9 cellular contexts compared by ENCODE assay signal in genomic region chrX:19846995-19847790, GRCh38. TPM values are rescaled to one million over a fixed set of nuclear protein-coding genes. Genes with fewer than 3 reads are reported as not detected.
A peak's percentile ranks its signal among the peaks of the same experiment; 100 is the strongest.
DNase-seq lines count a peak whose midpoint lies in the region; ATAC-seq and TF ChIP-seq lines count a peak whose summit lies in the region.
"Had no signal": no experiment of that assay in that cellular context is flagged by ENCODE, and none has a peak within 500 bp of the region (broad histone marks: within the 10 kb centered on the region; RNA-seq: fewer than 3 reads in every experiment).

No MANE protein-coding gene starts in this region.

- TF ChIP-seq CTCF in SK-N-SH (IDR thresholded peaks at IDR 0.05) (no peak), epithelial cell of proximal tubule (conservative IDR thresholded peaks at IDR 0.05; ENCODE audit: low read depth, low read length) (no peak), gastrocnemius medialis (IDR thresholded peaks at IDR 0.05 in 4 of 5, conservative IDR thresholded peaks at IDR 0.05 in 1 of 5) (no peak), neural progenitor cell (IDR thresholded peaks at IDR 0.05) (no peak)

- H3K9ac ChIP-seq in SK-N-SH (no peak overlapping the region), neural progenitor cell (no peak overlapping the region)

- H3K4me1 Mint-ChIP-seq in neural progenitor cell: no peaks in the 10 kb centered on the region

- H3K4me1 ChIP-seq in SK-N-SH (ENCODE audit: control insufficient read depth in 1 of 2, insufficient read depth in 2 of 2, low read depth in 1 of 2, low read length in 1 of 2) (peaks cover 0 to 3% of the 10 kb centered on the region in 2 experiments; a peak in 1 of 4 replicates), gastrocnemius medialis (no peaks in the 10 kb centered on the region), neural progenitor cell (no peaks in the 10 kb centered on the region)
- H3K4me1 ChIP-seq: tibial artery had no signal

- no peaks in the 10 kb centered on the region for H3K9me3 ChIP-seq in SK-N-SH
- H3K9me3 ChIP-seq in gastrocnemius medialis: no peaks in the 10 kb centered on the region
- no peaks in the 10 kb centered on the region for H3K9me3 ChIP-seq in neural progenitor cell (ENCODE audit: low read depth)
- H3K9me3 ChIP-seq: tibial artery had no signal

- TF ChIP-seq RAD21 in SK-N-SH (IDR thresholded peaks at IDR 0.05; ENCODE audit: low read length): no peak

- no peaks in the 10 kb centered on the region for H3K36me3 Mint-ChIP-seq in neural progenitor cell

- no peak overlapping the region for H3K27ac Mint-ChIP-seq in neural progenitor cell

- H4K20me1 ChIP-seq in SK-N-SH (ENCODE audit: insufficient read depth) (no peaks in the 10 kb centered on the region), neural progenitor cell (ENCODE audit: low read depth) (no peaks in the 10 kb centered on the region)

- H3K27me3 Mint-ChIP-seq in neural progenitor cell (ENCODE audit: insufficient read depth, low read depth): no peaks in the 10 kb centered on the region

- H3K4me3 ChIP-seq in H7 (ENCODE audit: insufficient read depth, low read depth, low read length) (no peak overlapping the region), SK-N-SH (ENCODE audit: low read depth in 2 of 2, low read length in 1 of 2) (no peak overlapping the region), epithelial cell of proximal tubule (ENCODE audit: low read depth, low read length) (no peak overlapping the region), gastrocnemius medialis (no peak overlapping the region), neural progenitor cell (no peak overlapping the region)
- H3K4me3 ChIP-seq: tibial artery had no signal

- 28% methylated on average over 9 of the region's 9 CpGs for WGBS in SK-N-SH (ENCODE audit: low lambda C conversion rate)

- no peak for ATAC-seq in gastrocnemius medialis

- intact Hi-C loops in gastrocnemius medialis (cut with DNase I; ENCODE audit: low total_unique reads): no loop called here

- H3K4me3 Mint-ChIP-seq in neural progenitor cell: no peak overlapping the region

- CTCF ChIA-PET in SK-N-SH (lab: Yijun Ruan, JAX): interaction anchor here (0.5 to 1.1 kb wide), 2 partner anchors 18 to 1116 kb away, joined by 4 read pairs; no protein-coding TSS in a partner anchor

- H3K9me2 ChIP-seq in SK-N-SH: no peaks in the 10 kb centered on the region

- H3K36me3 ChIP-seq in H7 (replicated peaks; ENCODE audit: control insufficient read depth, insufficient read depth, low read length): no peaks in the 10 kb centered on the region
- H3K36me3 ChIP-seq in SK-N-SH (replicated peaks in 1 of 2; ENCODE audit: control insufficient read depth in 1 of 2, insufficient read depth in 2 of 2, low read length in 1 of 2): no peaks in the 10 kb centered on the region
- H3K36me3 ChIP-seq in gastrocnemius medialis: no peaks in the 10 kb centered on the region
- no peaks in the 10 kb centered on the region for H3K36me3 ChIP-seq in neural progenitor cell
- H3K36me3 ChIP-seq: tibial artery had no signal

- peaks cover 9% of the 10 kb centered on the region for H3F3A ChIP-seq in SK-N-SH (replicated peaks; ENCODE audit: insufficient read depth)
- H3F3A ChIP-seq in neural progenitor cell (ENCODE audit: low read depth): no peaks in the 10 kb centered on the region

- H3K27me3 ChIP-seq in H7 (ENCODE audit: control insufficient read depth, insufficient read depth, low read length) (no peaks in the 10 kb centered on the region), SK-N-SH (ENCODE audit: insufficient read depth) (no peaks in the 10 kb centered on the region; the same call in 1 of the 2 replicates), gastrocnemius medialis (no peaks in the 10 kb centered on the region), neural progenitor cell (no peaks in the 10 kb centered on the region)
- H3K27me3 ChIP-seq: tibial artery had no signal

- no peak for TF ChIP-seq EP300 in SK-N-SH (IDR thresholded peaks at IDR 0.05; ENCODE audit: borderline replicate concordance in 1 of 2, low read depth in 1 of 2, low read length in 1 of 2)

- peak; percentile 61 for DNase-seq in AG08396 (ENCODE audit: low spot score)
- peak; percentile 24 for DNase-seq in H7
- no peak for DNase-seq in SK-N-SH
- peak; percentile 41 for DNase-seq in epithelial cell of proximal tubule (ENCODE audit: low read depth)
- DNase-seq in gastrocnemius medialis: peak; percentile 3 to 21
- no peak for DNase-seq in neural progenitor cell (ENCODE audit: low spot score)
- no peak for DNase-seq in caudate nucleus (lab: John Stamatoyannopoulos, UW)
- no peak for DNase-seq in LoVo (ENCODE audit: low spot score)

- H3K4me2 ChIP-seq in SK-N-SH (peak overlapping the region; percentile 54; the same call in 1 of the 2 replicates), neural progenitor cell (no peak overlapping the region)

- H2AFZ ChIP-seq in SK-N-SH (ENCODE audit: low read depth) (no peak overlapping the region), neural progenitor cell (replicated peaks) (no peak overlapping the region)

- POLR2A ChIA-PET in SK-N-SH (lab: Yijun Ruan, JAX): no interaction called here

- in situ Hi-C loops in gastrocnemius medialis (cut with MboI; ENCODE audit: low sequenced_read_pairs in 4 of 4): no loop called here

- H3K79me2 ChIP-seq in SK-N-SH (ENCODE audit: insufficient read depth) (peaks cover 8% of the 10 kb centered on the region; the same call in 1 of the 2 replicates), neural progenitor cell (ENCODE audit: low read depth) (no peaks in the 10 kb centered on the region)

- peak overlapping the region in 1 of 2 experiments; percentile 74; a peak in 2 of 4 replicates for H3K27ac ChIP-seq in SK-N-SH (ENCODE audit: low read depth in 2 of 2, low read length in 1 of 2)
- no peak overlapping the region for H3K27ac ChIP-seq in gastrocnemius medialis
- no peak overlapping the region for H3K27ac ChIP-seq in neural progenitor cell
- H3K27ac ChIP-seq in caudate nucleus (ENCODE audit: low read depth, low read length): no peak overlapping the region
- H3K27ac ChIP-seq: tibial artery had no signal

- TF ChIP-seq POLR2A in gastrocnemius medialis (IDR thresholded peaks at IDR 0.05): no peak

- H3K9me3 Mint-ChIP-seq in neural progenitor cell: peaks cover 4% of the 10 kb centered on the region

TF ChIP-seq in SK-N-SH, 30 proteins besides CTCF, POLR2A, EP300 and RAD21 (continues in another document):
- TF ChIP-seq, protein P1, sequence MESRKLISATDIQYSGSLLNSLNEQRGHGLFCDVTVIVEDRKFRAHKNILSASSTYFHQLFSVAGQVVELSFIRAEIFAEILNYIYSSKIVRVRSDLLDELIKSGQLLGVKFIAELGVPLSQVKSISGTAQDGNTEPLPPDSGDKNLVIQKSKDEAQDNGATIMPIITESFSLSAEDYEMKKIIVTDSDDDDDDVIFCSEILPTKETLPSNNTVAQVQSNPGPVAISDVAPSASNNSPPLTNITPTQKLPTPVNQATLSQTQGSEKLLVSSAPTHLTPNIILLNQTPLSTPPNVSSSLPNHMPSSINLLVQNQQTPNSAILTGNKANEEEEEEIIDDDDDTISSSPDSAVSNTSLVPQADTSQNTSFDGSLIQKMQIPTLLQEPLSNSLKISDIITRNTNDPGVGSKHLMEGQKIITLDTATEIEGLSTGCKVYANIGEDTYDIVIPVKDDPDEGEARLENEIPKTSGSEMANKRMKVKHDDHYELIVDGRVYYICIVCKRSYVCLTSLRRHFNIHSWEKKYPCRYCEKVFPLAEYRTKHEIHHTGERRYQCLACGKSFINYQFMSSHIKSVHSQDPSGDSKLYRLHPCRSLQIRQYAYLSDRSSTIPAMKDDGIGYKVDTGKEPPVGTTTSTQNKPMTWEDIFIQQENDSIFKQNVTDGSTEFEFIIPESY (IDR thresholded peaks at IDR 0.05; ENCODE audit: borderline replicate concordance, low read depth): no peak
- TF ChIP-seq RCOR1 (IDR thresholded peaks at IDR 0.05; ENCODE audit: low read length) (no peak), YY1 (IDR thresholded peaks at IDR 0.05; ENCODE audit: low read depth) (no peak), JUND (IDR thresholded peaks at IDR 0.05) (peak; percentile 67), NFIC (IDR thresholded peaks at IDR 0.05; ENCODE audit: borderline replicate concordance) (no peak), SMC3 (IDR thresholded peaks at IDR 0.05; ENCODE audit: low read depth, low read length) (no peak), NRF1 (IDR thresholded peaks at IDR 0.05; ENCODE audit: low read depth, low read length) (no peak), ELF1 (IDR thresholded peaks at IDR 0.05) (no peak), EZH2phosphoT487 (IDR thresholded peaks at IDR 0.05; ENCODE audit: borderline replicate concordance, low read depth) (no peak), GATA2 (CRISPR knock-in tag; IDR thresholded peaks at IDR 0.05) (no peak), FOXJ3 (CRISPR knock-in tag; IDR thresholded peaks at IDR 0.05) (no peak), FOSL2 (IDR thresholded peaks at IDR 0.05; ENCODE audit: borderline replicate concordance, low read depth) (peak; percentile 78), CHD2 (IDR thresholded peaks at IDR 0.05; ENCODE audit: low read length, partially characterized antibody) (no peak)
- TF ChIP-seq, protein P2, sequence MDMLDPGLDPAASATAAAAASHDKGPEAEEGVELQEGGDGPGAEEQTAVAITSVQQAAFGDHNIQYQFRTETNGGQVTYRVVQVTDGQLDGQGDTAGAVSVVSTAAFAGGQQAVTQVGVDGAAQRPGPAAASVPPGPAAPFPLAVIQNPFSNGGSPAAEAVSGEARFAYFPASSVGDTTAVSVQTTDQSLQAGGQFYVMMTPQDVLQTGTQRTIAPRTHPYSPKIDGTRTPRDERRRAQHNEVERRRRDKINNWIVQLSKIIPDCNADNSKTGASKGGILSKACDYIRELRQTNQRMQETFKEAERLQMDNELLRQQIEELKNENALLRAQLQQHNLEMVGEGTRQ (IDR thresholded peaks at IDR 0.05; ENCODE audit: borderline replicate concordance, low read depth, low read length): no peak
- TF ChIP-seq, protein P3, sequence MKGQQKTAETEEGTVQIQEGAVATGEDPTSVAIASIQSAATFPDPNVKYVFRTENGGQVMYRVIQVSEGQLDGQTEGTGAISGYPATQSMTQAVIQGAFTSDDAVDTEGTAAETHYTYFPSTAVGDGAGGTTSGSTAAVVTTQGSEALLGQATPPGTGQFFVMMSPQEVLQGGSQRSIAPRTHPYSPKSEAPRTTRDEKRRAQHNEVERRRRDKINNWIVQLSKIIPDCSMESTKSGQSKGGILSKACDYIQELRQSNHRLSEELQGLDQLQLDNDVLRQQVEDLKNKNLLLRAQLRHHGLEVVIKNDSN (IDR thresholded peaks at IDR 0.05; ENCODE audit: borderline replicate concordance, low read depth): no peak

RNA-seq across cellular contexts. Expression of gene SH3KBP1, which starts 40.2 kb away (rescaled TPM):
- 6.5 and 12.5 TPM in 2 replicates for total RNA-seq in H7 (2014; rRNA removed; shearing (Covaris generic))
- polyA plus RNA-seq in SK-N-SH (2012; rRNA removed): 24.8 and 27.9 TPM in 2 replicates
- 30.0 and 32.7 TPM in 2 replicates for polyA plus RNA-seq in SK-N-SH (2012; cell fraction: cytosol; rRNA removed)
- 11.9 and 15.9 TPM in 2 replicates for polyA plus RNA-seq in SK-N-SH (2012; cell fraction: nucleus; rRNA removed)
- total RNA-seq in epithelial cell of proximal tubule: 11.9 and 13.8 TPM in 2 replicates
- 1 to 10 TPM; 2.3 to 4.5 (median 3.6) TPM for total RNA-seq in gastrocnemius medialis
- total RNA-seq in neural progenitor cell (ENCODE audit: low replicate concordance): 6.1 and 6.5 TPM in 2 replicates

Comparison
In these comparisons a context has a peak if more than half of its experiments do, and no peak if none do; other contexts are left out.
1. DNase-seq: peak in AG08396 (single experiment), H7 (single experiment), epithelial cell of proximal tubule (single experiment) and gastrocnemius medialis (2 of 2); none in SK-N-SH (single experiment), neural progenitor cell (single experiment), caudate nucleus (0 of 61) and LoVo (single experiment).